Comparison of ENCODE assay signal across 1 cellular context in the genomic region with DNA sequence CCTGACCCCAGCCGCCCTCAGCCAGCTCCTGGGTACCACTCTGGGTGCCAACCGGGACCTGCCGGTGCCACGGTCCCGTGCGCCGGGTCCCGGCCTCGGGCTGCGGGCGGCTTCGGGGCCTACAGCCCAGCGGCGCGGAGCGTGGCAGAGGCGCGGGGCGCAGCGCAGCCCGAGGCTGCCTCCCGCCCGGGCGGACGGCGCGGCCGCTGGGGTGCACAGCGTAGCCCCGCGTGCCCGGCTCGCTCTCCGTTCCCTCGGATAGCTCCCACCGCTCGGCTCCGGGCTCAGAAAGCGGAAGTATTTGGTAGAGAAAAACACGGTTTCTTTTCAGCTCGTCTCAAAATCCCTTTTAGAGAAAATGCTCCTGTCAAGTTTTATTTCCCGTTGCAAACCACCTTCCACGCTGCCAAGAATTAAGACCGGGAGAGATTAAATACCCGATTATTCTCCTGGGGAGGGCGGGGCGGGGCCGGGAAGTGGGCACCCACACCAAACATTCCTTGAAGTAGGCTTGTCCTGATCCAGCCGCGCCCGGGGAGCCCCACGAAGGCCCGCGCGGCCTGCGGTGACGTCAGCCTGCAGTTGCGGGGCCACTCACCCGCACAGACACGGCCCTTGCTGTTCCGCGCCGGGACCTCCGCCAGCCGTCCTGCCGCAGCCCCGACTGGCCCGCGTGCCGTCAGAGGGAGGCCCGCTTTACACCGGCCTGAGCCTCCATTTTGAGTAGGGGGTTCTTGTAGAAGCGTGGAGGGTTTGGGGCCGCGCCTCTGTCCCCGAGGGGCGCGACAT.
TF ChIP-seq lines count a peak whose summit lies in the region.

No MANE protein-coding gene starts in this region.

TF ChIP-seq in endothelial cell of umbilical vein, 7 proteins besides CTCF, POLR2A, EP300 and RAD21:
- TF ChIP-seq EZH2 (IDR thresholded peaks at IDR 0.05; ENCODE audit: borderline replicate concordance, low read depth, low read length, severe bottlenecking) (peak; percentile 36), JUN (IDR thresholded peaks at IDR 0.05; ENCODE audit: borderline replicate concordance, insufficient read depth, insufficient read length, low read depth) (no peak)
